In genomic region chr6:146980900-146981329, GRCh38 we compare ENCODE assay signal across 1 cellular context.
A peak's percentile ranks its signal among the peaks of the same experiment; 100 is the strongest.
TF ChIP-seq lines count a peak whose summit lies in the region.

No MANE protein-coding gene starts in this region.

TF ChIP-seq in HepG2, 621 proteins besides CTCF, POLR2A, EP300 and RAD21 (continued from another document and continues in another):
- TF ChIP-seq MIER3 (CRISPR knock-in tag; IDR thresholded peaks at IDR 0.05; ENCODE audit: borderline replicate concordance) = peak; percentile 47; the same call in 1 of the 2 replicates
- peak; percentile 90 for TF ChIP-seq RXRB (CRISPR knock-in tag; IDR thresholded peaks at IDR 0.05; ENCODE audit: borderline replicate concordance)
- TF ChIP-seq NFIC (IDR thresholded peaks at IDR 0.05; ENCODE audit: low read length) = peak; percentile 90
- TF ChIP-seq DPF2 (CRISPR knock-in tag; IDR thresholded peaks at IDR 0.05; ENCODE audit: borderline replicate concordance, low read depth) = peak; percentile 94
- peak; percentile 98 for TF ChIP-seq ZNF710 (CRISPR knock-in tag; IDR thresholded peaks at IDR 0.05; ENCODE audit: borderline replicate concordance)
- TF ChIP-seq TRAFD1 (CRISPR knock-in tag; IDR thresholded peaks at IDR 0.05; ENCODE audit: borderline replicate concordance) = no peak
- peak; percentile 98 for TF ChIP-seq ZNF609 (CRISPR knock-in tag; IDR thresholded peaks at IDR 0.05; ENCODE audit: borderline replicate concordance)
- no peak for TF ChIP-seq KLF12 (CRISPR knock-in tag; IDR thresholded peaks at IDR 0.05; ENCODE audit: borderline replicate concordance)
- peak; percentile 90 for TF ChIP-seq RCOR2 (CRISPR knock-in tag; IDR thresholded peaks at IDR 0.05)
- TF ChIP-seq CBFB (CRISPR knock-in tag; IDR thresholded peaks at IDR 0.05) = peak; percentile 96
- TF ChIP-seq SALL2 (CRISPR knock-in tag; IDR thresholded peaks at IDR 0.05) = 0 out of 2 replicates have a peak, but pooled peaks have one; percentile 29
- peak; percentile 92 for TF ChIP-seq FOXA3 (CRISPR knock-in tag; IDR thresholded peaks at IDR 0.05)
- no peak for TF ChIP-seq NFATC3 (CRISPR knock-in tag; IDR thresholded peaks at IDR 0.05)
- no peak for TF ChIP-seq MAZ (IDR thresholded peaks at IDR 0.05; ENCODE audit: borderline replicate concordance, low read depth, low read length)
- TF ChIP-seq MAZ (CRISPR knock-in tag; IDR thresholded peaks at IDR 0.05; ENCODE audit: low read depth) = no peak; the same call in 1 of the 2 replicates
- peak; percentile 61 for TF ChIP-seq ZNF205 (CRISPR knock-in tag; IDR thresholded peaks at IDR 0.05)
- TF ChIP-seq GMEB1 (CRISPR knock-in tag; IDR thresholded peaks at IDR 0.05; ENCODE audit: borderline replicate concordance) = peak; percentile 49; the same call in 1 of the 2 replicates
- no peak for TF ChIP-seq TSC22D2 (CRISPR knock-in tag; IDR thresholded peaks at IDR 0.05; ENCODE audit: borderline replicate concordance)
- TF ChIP-seq HOMEZ (CRISPR knock-in tag; IDR thresholded peaks at IDR 0.05; ENCODE audit: low read depth) = peak; percentile 23; the same call in 1 of the 2 replicates
- peak; percentile 78 for TF ChIP-seq ZNF784 (CRISPR knock-in tag; IDR thresholded peaks at IDR 0.05; ENCODE audit: borderline replicate concordance)
- TF ChIP-seq REPIN1 (CRISPR knock-in tag; IDR thresholded peaks at IDR 0.05; ENCODE audit: borderline replicate concordance, low read depth) = peak; percentile 89; the same call in 1 of the 2 replicates
- no peak; the same call in 1 of the 2 replicates for TF ChIP-seq JDP2 (CRISPR knock-in tag; IDR thresholded peaks at IDR 0.05; ENCODE audit: borderline replicate concordance)
- peak; percentile 64; the same call in 1 of the 2 replicates for TF ChIP-seq ETV5 (CRISPR knock-in tag; IDR thresholded peaks at IDR 0.05; ENCODE audit: borderline replicate concordance)
- peak; percentile 92; the same call in 1 of the 2 replicates for TF ChIP-seq ZGPAT (CRISPR knock-in tag; IDR thresholded peaks at IDR 0.05)
- no peak for TF ChIP-seq GRHL1 (CRISPR knock-in tag; conservative IDR thresholded peaks at IDR 0.05)
- TF ChIP-seq FOXK2 (IDR thresholded peaks at IDR 0.05) = peak; percentile 19; the same call in 1 of the 2 replicates
- TF ChIP-seq RARA (CRISPR knock-in tag; IDR thresholded peaks at IDR 0.05) = peak; percentile 92
- no peak for TF ChIP-seq ZBTB46 (CRISPR knock-in tag; IDR thresholded peaks at IDR 0.05; ENCODE audit: borderline replicate concordance)
- TF ChIP-seq NR2F1 (CRISPR knock-in tag; IDR thresholded peaks at IDR 0.05) = 0 out of 4 replicates have a peak, but pooled peaks of 1 of the 2 experiments have one; percentile 24
- TF ChIP-seq E2F2 (CRISPR knock-in tag; IDR thresholded peaks at IDR 0.05; ENCODE audit: borderline replicate concordance) = no peak
- TF ChIP-seq NBN (conservative IDR thresholded peaks at IDR 0.05) = no peak
- peak; percentile 94 for TF ChIP-seq BCL6 (CRISPR knock-in tag; IDR thresholded peaks at IDR 0.05)
- TF ChIP-seq RBM39 (IDR thresholded peaks at IDR 0.05; ENCODE audit: low read depth, low read length, poor library complexity, severe bottlenecking) = no peak
- TF ChIP-seq TEAD3 (CRISPR knock-in tag; optimal IDR thresholded peaks at IDR 0.05; ENCODE audit: borderline replicate concordance) = peak; percentile 97
- peak; percentile 83; the same call in 1 of the 2 replicates for TF ChIP-seq IKZF5 (CRISPR knock-in tag; IDR thresholded peaks at IDR 0.05)
- TF ChIP-seq SSRP1 (CRISPR knock-in tag; IDR thresholded peaks at IDR 0.05) = peak; percentile 70; the same call in 1 of the 2 replicates
- peak; percentile 96 for TF ChIP-seq HDAC2 (CRISPR knock-in tag; IDR thresholded peaks at IDR 0.05)
- peak; percentile 82 for TF ChIP-seq GFI1 (CRISPR knock-in tag; IDR thresholded peaks at IDR 0.05; ENCODE audit: borderline replicate concordance)
